In the genomic region with DNA sequence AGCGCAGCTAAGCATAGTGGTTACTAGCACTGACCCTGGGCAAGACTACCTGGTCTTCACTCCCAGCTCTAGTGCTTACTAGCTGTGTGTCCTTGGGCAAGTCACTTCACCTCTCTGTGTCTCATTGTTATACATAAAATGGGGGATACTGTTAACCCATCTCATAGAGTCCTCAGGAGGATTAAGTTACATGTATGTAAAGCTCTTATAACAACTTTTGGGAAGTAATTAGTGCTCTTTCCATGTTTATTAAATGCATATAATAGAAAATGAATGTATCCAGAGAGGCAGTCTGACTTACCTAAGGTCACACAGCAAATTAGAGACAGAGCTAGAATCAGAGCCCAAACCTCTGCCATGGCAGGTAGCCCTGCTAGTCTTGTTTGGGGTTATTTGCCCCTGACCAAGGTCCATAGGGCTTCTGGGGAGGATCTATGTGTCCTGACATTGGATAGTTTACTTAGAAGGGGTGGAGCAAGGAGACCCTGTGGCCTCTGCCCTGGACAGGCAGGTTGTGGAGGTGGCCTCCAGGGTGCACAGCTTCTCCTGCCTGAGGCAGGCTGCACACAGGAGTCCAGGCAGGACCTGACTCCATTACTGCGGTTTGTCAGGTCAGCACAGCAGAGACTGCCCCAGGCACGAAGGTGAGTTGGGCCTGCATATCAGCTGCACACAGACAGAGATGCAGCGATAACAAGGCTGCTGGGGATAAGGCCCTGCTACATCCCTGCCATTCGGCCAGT, we compare ENCODE assay signal across 1 cellular context.
TF ChIP-seq lines count a peak whose summit lies in the region.

No MANE protein-coding gene starts in this region.

TF ChIP-seq in HepG2, 621 proteins besides CTCF, POLR2A, EP300 and RAD21 (continues in another document):
- TF ChIP-seq RELA (CRISPR knock-in tag; IDR thresholded peaks at IDR 0.05) (no peak), MED1 (CRISPR knock-in tag; IDR thresholded peaks at IDR 0.05) (0 out of 2 replicates have a peak, but pooled peaks have one; percentile 18), ZNF430 (CRISPR knock-in tag; IDR thresholded peaks at IDR 0.05) (0 out of 2 replicates have a peak, but pooled peaks have one; percentile 44), NR2F2 (IDR thresholded peaks at IDR 0.05; ENCODE audit: borderline replicate concordance, low read depth) (no peak), ZSCAN25 (CRISPR knock-in tag; IDR thresholded peaks at IDR 0.05) (peak; percentile 83), PPARG (CRISPR knock-in tag; conservative IDR thresholded peaks at IDR 0.05) (peak; percentile 50), ZNF563 (CRISPR knock-in tag; IDR thresholded peaks at IDR 0.05) (peak; percentile 25; the same call in 1 of the 2 replicates), NFE2 (CRISPR knock-in tag; IDR thresholded peaks at IDR 0.05) (no peak), KAT7 (CRISPR knock-in tag; IDR thresholded peaks at IDR 0.05; ENCODE audit: borderline replicate concordance) (no peak), ZNF451 (CRISPR knock-in tag; IDR thresholded peaks at IDR 0.05) (no peak), HOXA3 (CRISPR knock-in tag; IDR thresholded peaks at IDR 0.05) (peak; percentile 5; the same call in 1 of the 2 replicates), KDM5B (CRISPR knock-in tag; IDR thresholded peaks at IDR 0.05; ENCODE audit: borderline replicate concordance) (0 out of 2 replicates have a peak, but pooled peaks have one; percentile 17), LBX2 (CRISPR knock-in tag; IDR thresholded peaks at IDR 0.05; ENCODE audit: borderline replicate concordance) (0 out of 2 replicates have a peak, but pooled peaks have one; percentile 22), TOPORS (CRISPR knock-in tag; IDR thresholded peaks at IDR 0.05) (0 out of 2 replicates have a peak, but pooled peaks have one; percentile 30), ASH2L (IDR thresholded peaks at IDR 0.05; ENCODE audit: insufficient read length, low read depth, low read length) (peak; percentile 34), NCOA5 (CRISPR knock-in tag; IDR thresholded peaks at IDR 0.05) (no peak), HNRNPH1 (optimal IDR thresholded peaks at IDR 0.05; ENCODE audit: low read depth, low read length) (no peak), AGO2 (optimal IDR thresholded peaks at IDR 0.05; ENCODE audit: low read depth, low read length) (peak; percentile 57), ZNF367 (CRISPR knock-in tag; IDR thresholded peaks at IDR 0.05; ENCODE audit: borderline replicate concordance) (no peak), HNF4G (IDR thresholded peaks at IDR 0.05; ENCODE audit: borderline replicate concordance, low read depth, low read length) (peak; percentile 48; the same call in 1 of the 2 replicates), HNF4G (CRISPR knock-in tag; IDR thresholded peaks at IDR 0.05; ENCODE audit: borderline replicate concordance, low read depth) (no peak), ADNP (CRISPR knock-in tag; IDR thresholded peaks at IDR 0.05) (no peak), ZNF510 (CRISPR knock-in tag; IDR thresholded peaks at IDR 0.05; ENCODE audit: low read depth) (no peak), ESRRA (CRISPR knock-in tag; IDR thresholded peaks at IDR 0.05; ENCODE audit: low read depth) (peak; percentile 81; the same call in 1 of the 2 replicates), SALL1 (CRISPR knock-in tag; IDR thresholded peaks at IDR 0.05) (peak; percentile 48; the same call in 1 of the 2 replicates), CREM (IDR thresholded peaks at IDR 0.05) (no peak), CREM (CRISPR knock-in tag; IDR thresholded peaks at IDR 0.05) (no peak), GATA4 (IDR thresholded peaks at IDR 0.05; ENCODE audit: borderline replicate concordance, low read depth) (no peak), XRCC5 (optimal IDR thresholded peaks at IDR 0.05; ENCODE audit: low read length) (peak; percentile 35), ZNF710 (CRISPR knock-in tag; IDR thresholded peaks at IDR 0.05; ENCODE audit: borderline replicate concordance) (no peak), BCL6 (CRISPR knock-in tag; IDR thresholded peaks at IDR 0.05) (no peak), DZIP1 (CRISPR knock-in tag; IDR thresholded peaks at IDR 0.05) (0 out of 2 replicates have a peak, but pooled peaks have one; percentile 25), ATF7-NPFF (CRISPR knock-in tag; IDR thresholded peaks at IDR 0.05; ENCODE audit: low read depth) (no peak), ZNF292 (CRISPR knock-in tag; IDR thresholded peaks at IDR 0.05; ENCODE audit: borderline replicate concordance, low read depth) (peak; percentile 45; the same call in 1 of the 2 replicates), ZZZ3 (CRISPR knock-in tag; IDR thresholded peaks at IDR 0.05; ENCODE audit: borderline replicate concordance) (no peak), GTF3A (CRISPR knock-in tag; conservative IDR thresholded peaks at IDR 0.05) (no peak)
- TF ChIP-seq, protein P1, sequence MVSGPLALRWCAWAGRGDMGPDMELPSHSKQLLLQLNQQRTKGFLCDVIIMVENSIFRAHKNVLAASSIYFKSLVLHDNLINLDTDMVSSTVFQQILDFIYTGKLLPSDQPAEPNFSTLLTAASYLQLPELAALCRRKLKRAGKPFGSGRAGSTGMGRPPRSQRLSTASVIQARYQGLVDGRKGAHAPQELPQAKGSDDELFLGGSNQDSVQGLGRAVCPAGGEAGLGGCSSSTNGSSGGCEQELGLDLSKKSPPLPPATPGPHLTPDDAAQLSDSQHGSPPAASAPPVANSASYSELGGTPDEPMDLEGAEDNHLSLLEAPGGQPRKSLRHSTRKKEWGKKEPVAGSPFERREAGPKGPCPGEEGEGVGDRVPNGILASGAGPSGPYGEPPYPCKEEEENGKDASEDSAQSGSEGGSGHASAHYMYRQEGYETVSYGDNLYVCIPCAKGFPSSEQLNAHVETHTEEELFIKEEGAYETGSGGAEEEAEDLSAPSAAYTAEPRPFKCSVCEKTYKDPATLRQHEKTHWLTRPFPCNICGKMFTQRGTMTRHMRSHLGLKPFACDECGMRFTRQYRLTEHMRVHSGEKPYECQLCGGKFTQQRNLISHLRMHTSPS (CRISPR knock-in tag; IDR thresholded peaks at IDR 0.05; ENCODE audit: low read depth), result peak; percentile 58; the same call in 1 of the 2 replicates
- TF ChIP-seq, protein P2, sequence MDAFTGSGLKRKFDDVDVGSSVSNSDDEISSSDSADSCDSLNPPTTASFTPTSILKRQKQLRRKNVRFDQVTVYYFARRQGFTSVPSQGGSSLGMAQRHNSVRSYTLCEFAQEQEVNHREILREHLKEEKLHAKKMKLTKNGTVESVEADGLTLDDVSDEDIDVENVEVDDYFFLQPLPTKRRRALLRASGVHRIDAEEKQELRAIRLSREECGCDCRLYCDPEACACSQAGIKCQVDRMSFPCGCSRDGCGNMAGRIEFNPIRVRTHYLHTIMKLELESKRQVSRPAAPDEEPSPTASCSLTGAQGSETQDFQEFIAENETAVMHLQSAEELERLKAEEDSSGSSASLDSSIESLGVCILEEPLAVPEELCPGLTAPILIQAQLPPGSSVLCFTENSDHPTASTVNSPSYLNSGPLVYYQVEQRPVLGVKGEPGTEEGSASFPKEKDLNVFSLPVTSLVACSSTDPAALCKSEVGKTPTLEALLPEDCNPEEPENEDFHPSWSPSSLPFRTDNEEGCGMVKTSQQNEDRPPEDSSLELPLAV (CRISPR knock-in tag; conservative IDR thresholded peaks at IDR 0.05; ENCODE audit: low read depth), result no peak
- TF ChIP-seq, protein P3, sequence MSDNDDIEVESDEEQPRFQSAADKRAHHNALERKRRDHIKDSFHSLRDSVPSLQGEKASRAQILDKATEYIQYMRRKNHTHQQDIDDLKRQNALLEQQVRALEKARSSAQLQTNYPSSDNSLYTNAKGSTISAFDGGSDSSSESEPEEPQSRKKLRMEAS (IDR thresholded peaks at IDR 0.05), result peak; percentile 36; the same call in 1 of the 2 replicates
- TF ChIP-seq, protein P4, sequence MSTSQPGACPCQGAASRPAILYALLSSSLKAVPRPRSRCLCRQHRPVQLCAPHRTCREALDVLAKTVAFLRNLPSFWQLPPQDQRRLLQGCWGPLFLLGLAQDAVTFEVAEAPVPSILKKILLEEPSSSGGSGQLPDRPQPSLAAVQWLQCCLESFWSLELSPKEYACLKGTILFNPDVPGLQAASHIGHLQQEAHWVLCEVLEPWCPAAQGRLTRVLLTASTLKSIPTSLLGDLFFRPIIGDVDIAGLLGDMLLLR (CRISPR knock-in tag; IDR thresholded peaks at IDR 0.05), result peak; percentile 65; the same call in 1 of the 2 replicates
- TF ChIP-seq, protein P5, sequence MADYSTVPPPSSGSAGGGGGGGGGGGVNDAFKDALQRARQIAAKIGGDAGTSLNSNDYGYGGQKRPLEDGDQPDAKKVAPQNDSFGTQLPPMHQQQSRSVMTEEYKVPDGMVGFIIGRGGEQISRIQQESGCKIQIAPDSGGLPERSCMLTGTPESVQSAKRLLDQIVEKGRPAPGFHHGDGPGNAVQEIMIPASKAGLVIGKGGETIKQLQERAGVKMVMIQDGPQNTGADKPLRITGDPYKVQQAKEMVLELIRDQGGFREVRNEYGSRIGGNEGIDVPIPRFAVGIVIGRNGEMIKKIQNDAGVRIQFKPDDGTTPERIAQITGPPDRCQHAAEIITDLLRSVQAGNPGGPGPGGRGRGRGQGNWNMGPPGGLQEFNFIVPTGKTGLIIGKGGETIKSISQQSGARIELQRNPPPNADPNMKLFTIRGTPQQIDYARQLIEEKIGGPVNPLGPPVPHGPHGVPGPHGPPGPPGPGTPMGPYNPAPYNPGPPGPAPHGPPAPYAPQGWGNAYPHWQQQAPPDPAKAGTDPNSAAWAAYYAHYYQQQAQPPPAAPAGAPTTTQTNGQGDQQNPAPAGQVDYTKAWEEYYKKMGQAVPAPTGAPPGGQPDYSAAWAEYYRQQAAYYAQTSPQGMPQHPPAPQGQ (CRISPR knock-in tag; IDR thresholded peaks at IDR 0.05; ENCODE audit: borderline replicate concordance), result no peak
- TF ChIP-seq, protein P6, sequence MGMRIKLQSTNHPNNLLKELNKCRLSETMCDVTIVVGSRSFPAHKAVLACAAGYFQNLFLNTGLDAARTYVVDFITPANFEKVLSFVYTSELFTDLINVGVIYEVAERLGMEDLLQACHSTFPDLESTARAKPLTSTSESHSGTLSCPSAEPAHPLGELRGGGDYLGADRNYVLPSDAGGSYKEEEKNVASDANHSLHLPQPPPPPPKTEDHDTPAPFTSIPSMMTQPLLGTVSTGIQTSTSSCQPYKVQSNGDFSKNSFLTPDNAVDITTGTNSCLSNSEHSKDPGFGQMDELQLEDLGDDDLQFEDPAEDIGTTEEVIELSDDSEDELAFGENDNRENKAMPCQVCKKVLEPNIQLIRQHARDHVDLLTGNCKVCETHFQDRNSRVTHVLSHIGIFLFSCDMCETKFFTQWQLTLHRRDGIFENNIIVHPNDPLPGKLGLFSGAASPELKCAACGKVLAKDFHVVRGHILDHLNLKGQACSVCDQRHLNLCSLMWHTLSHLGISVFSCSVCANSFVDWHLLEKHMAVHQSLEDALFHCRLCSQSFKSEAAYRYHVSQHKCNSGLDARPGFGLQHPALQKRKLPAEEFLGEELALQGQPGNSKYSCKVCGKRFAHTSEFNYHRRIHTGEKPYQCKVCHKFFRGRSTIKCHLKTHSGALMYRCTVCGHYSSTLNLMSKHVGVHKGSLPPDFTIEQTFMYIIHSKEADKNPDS (CRISPR knock-in tag; IDR thresholded peaks at IDR 0.05), result 0 out of 2 replicates have a peak, but pooled peaks have one; percentile 53
